In the genomic region with DNA sequence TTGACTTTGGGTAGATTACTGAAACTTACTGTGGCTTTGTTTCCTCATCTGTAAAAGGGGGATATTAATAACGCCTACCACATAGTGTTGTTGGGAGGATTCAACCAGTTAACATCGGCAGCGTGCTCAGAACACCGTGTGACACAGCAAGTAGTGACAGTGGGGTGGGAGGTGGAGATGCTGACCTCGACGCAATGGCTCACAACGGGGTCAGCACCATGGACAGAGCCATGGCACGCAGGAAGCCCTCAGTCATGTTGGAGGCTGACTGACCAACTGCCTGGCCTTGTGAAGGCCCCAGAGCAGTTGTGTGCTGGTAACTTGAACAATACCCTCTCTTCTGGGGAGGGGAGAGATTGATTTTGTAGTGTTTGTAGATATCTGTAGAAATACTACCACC, we compare ENCODE assay signal across 9 cellular contexts.
A peak's percentile ranks its signal among the peaks of the same experiment; 100 is the strongest.
DNase-seq lines count a peak whose midpoint lies in the region; ATAC-seq and TF ChIP-seq lines count a peak whose summit lies in the region.
"Had no signal": no experiment of that assay in that cellular context is flagged by ENCODE, and none has a peak within 500 bp of the region (broad histone marks: within the 10 kb centered on the region; RNA-seq: fewer than 3 reads in every experiment).

No MANE protein-coding gene starts in this region.

- TF ChIP-seq EP300 in gastroesophageal sphincter (IDR thresholded peaks at IDR 0.05) = no peak

- 13 to 20% methylated on average over 6 of the region's 8 CpGs for WGBS in gastroesophageal sphincter (ENCODE audit: low coverage in 1 of 2), 2 donors

- no peaks in the 10 kb centered on the region for H3K9me3 Mint-ChIP-seq in activated CD4-positive, alpha-beta memory T cell treated with anti-CD3 and anti-CD28 coated beads, Interleukin-2, amount 10 ng/mL, durations not matched to agents 7 days and 5 days
- H3K9me3 Mint-ChIP-seq in immature natural killer cell = peaks cover 0 to 1% (median 0%) of the 10 kb centered on the region in 6 donors

- no peaks in the 10 kb centered on the region for H3K36me3 ChIP-seq in gastroesophageal sphincter

- H3K9me3 ChIP-seq in gastroesophageal sphincter = peaks cover 0 to 12% (median 0%) of the 10 kb centered on the region in 3 donors

- POLR2A ChIA-PET in activated CD4-positive, alpha-beta memory T cell treated with anti-CD3 and anti-CD28 coated beads, Interleukin-2, amount 10 ng/mL, durations not matched to agents 7 days and 5 days (lab: Charles Lee) = no interaction called here

- no peaks in the 10 kb centered on the region for H3K4me1 ChIP-seq in gastroesophageal sphincter

- ATAC-seq in gastroesophageal sphincter = no peak
- no peak for ATAC-seq in esophagus mucosa

- H3K4me1 Mint-ChIP-seq in activated CD4-positive, alpha-beta memory T cell treated with anti-CD3 and anti-CD28 coated beads, Interleukin-2, amount 10 ng/mL, durations not matched to agents 7 days and 5 days = no peaks in the 10 kb centered on the region
- no peaks in the 10 kb centered on the region for H3K4me1 Mint-ChIP-seq in immature natural killer cell

- H3K4me3 Mint-ChIP-seq in activated CD4-positive, alpha-beta memory T cell treated with anti-CD3 and anti-CD28 coated beads, Interleukin-2, amount 10 ng/mL, durations not matched to agents 7 days and 5 days = no peak overlapping the region
- no peak overlapping the region for H3K4me3 Mint-ChIP-seq in immature natural killer cell

- H3K27me3 ChIP-seq in gastroesophageal sphincter = peaks cover 69% of the 10 kb centered on the region

- TF ChIP-seq POLR2A in gastroesophageal sphincter (IDR thresholded peaks at IDR 0.05) = no peak

- no peaks in the 10 kb centered on the region for H3K36me3 Mint-ChIP-seq in activated CD4-positive, alpha-beta memory T cell treated with anti-CD3 and anti-CD28 coated beads, Interleukin-2, amount 10 ng/mL, durations not matched to agents 7 days and 5 days (ENCODE audit: low read depth)
- H3K36me3 Mint-ChIP-seq in immature natural killer cell = no peaks in the 10 kb centered on the region

- CTCF ChIA-PET in activated CD4-positive, alpha-beta memory T cell treated with anti-CD3 and anti-CD28 coated beads, Interleukin-2, amount 10 ng/mL, durations not matched to agents 7 days and 5 days (lab: Charles Lee) = no interaction called here

- no peak overlapping the region for H3K27ac ChIP-seq in gastroesophageal sphincter

- DNase-seq in CMK (ENCODE audit: low read depth) (peak; percentile 34), HK-2 (ENCODE audit: unreplicated experiment) (peak; percentile 48), immature natural killer cell (peak in 2 of 3 donors; percentile 5 to 22), NCI-H146 (lab: John Stamatoyannopoulos, UW) (no peak), NCI-H1105 treated with DMSO at 0.1 percent for 48 hours (lab: John Stamatoyannopoulos, UW) (no peak)
- DNase-seq in activated CD4-positive, alpha-beta memory T cell treated with anti-CD3 and anti-CD28 coated beads, Interleukin-2, amount 10 ng/mL, durations not matched to agents 7 days and 5 days = peak; percentile 56
- DNase-seq: NCI-H2081 had no signal

- TF ChIP-seq CTCF in gastroesophageal sphincter (IDR thresholded peaks at IDR 0.05) = no peak

- peaks cover 3% of the 10 kb centered on the region for H3K27me3 Mint-ChIP-seq in activated CD4-positive, alpha-beta memory T cell treated with anti-CD3 and anti-CD28 coated beads, Interleukin-2, amount 10 ng/mL, durations not matched to agents 7 days and 5 days
- H3K27me3 Mint-ChIP-seq in immature natural killer cell (ENCODE audit: low read depth in 3 of 3) = peaks cover 2 to 4% (median 2%) of the 10 kb centered on the region in 3 donors

- H3K4me3 ChIP-seq in gastroesophageal sphincter = no peak overlapping the region

- no peak overlapping the region for H3K27ac Mint-ChIP-seq in activated CD4-positive, alpha-beta memory T cell treated with anti-CD3 and anti-CD28 coated beads, Interleukin-2, amount 10 ng/mL, durations not matched to agents 7 days and 5 days
- no peak overlapping the region for H3K27ac Mint-ChIP-seq in immature natural killer cell

Comparison
In these comparisons a context has a peak if more than half of its experiments do, and no peak if none do; other contexts are left out.
1. DNase-seq: peak in CMK (single experiment), HK-2 (single experiment), activated CD4-positive, alpha-beta memory T cell treated with anti-CD3 and anti-CD28 coated beads, Interleukin-2, amount 10 ng/mL, durations not matched to agents 7 days and 5 days (single experiment) and immature natural killer cell (2 of 3); none in NCI-H146 (single experiment) and NCI-H1105 treated with DMSO at 0.1 percent for 48 hours (single experiment).